Comparison of ENCODE assay signal across 31 cellular contexts in genomic region chr3:145620486-145620885, GRCh38.
DNase-seq lines count a peak whose midpoint lies in the region; ATAC-seq and TF ChIP-seq lines count a peak whose summit lies in the region.
"Had no signal": no experiment of that assay in that cellular context is flagged by ENCODE, and none has a peak within 500 bp of the region (broad histone marks: within the 10 kb centered on the region; RNA-seq: fewer than 3 reads in every experiment).

No MANE protein-coding gene starts in this region.

- no peak overlapping the region for H2BK12ac ChIP-seq in neuronal stem cell (ENCODE audit: low read length)

- TF ChIP-seq CTCF in OCI-LY7 (conservative IDR thresholded peaks at IDR 0.05; ENCODE audit: low read length) (no peak), neural cell (IDR thresholded peaks at IDR 0.05; ENCODE audit: poor library complexity, severe bottlenecking) (no peak), psoas muscle (IDR thresholded peaks at IDR 0.05) (no peak)

- CTCF ChIA-PET in OCI-LY7 (lab: Charles Lee; ENCODE audit: unreplicated experiment) = no interaction called here

- H3K4me2 ChIP-seq in OCI-LY7 (ENCODE audit: low read length) = 0 out of 2 replicates have a peak overlapping the region, but pooled peaks have one; percentile 1
- no peak overlapping the region for H3K4me2 ChIP-seq in neural cell (ENCODE audit: low read length)
- no peak overlapping the region for H3K4me2 ChIP-seq in neuronal stem cell (ENCODE audit: insufficient read depth, low read length, poor library complexity, severe bottlenecking)
- H3K4me2 ChIP-seq: A549; BLaER1; BLaER1 treated with 17β-estradiol and CSF1 and Interleukin-3, amounts not matched to agents 10 nM and 100 nM had no signal

- H3K27ac ChIP-seq in OCI-LY7 (ENCODE audit: low read depth, low read length, poor library complexity, severe bottlenecking) (no peak overlapping the region), neural cell (ENCODE audit: low read length) (no peak overlapping the region), neuronal stem cell (replicated peaks; ENCODE audit: low read length) (no peak overlapping the region), psoas muscle (no peak overlapping the region)
- H3K27ac ChIP-seq: 22Rv1; A549; BLaER1; BLaER1 treated with 17β-estradiol and CSF1 and Interleukin-3, amounts not matched to agents 10 nM and 100 nM; C4-2B had no signal

- H3K23ac ChIP-seq in neuronal stem cell (ENCODE audit: low read depth, low read length, poor library complexity) = no peak overlapping the region

- peak; percentile 96 for TF ChIP-seq EP300 in neural cell (conservative IDR thresholded peaks at IDR 0.05; ENCODE audit: poor library complexity, severe bottlenecking)

- DNase-seq in OCI-LY7 (ENCODE audit: low spot score) (no peak), neuronal stem cell (ENCODE audit: low spot score) (no peak), psoas muscle (no peak)
- DNase-seq: 8988T; ACHN; AML-193; BE2C; C1 segment of cervical spinal cord; Caco-2; Calu3; CD4-positive, alpha-beta memory T cell; CD4-positive, alpha-beta T cell; CD4-positive, CD25-positive, alpha-beta regulatory T cell; CD8-positive, alpha-beta memory T cell; CD8-positive, alpha-beta T cell; COR-L47; DMS 273 treated with DMSO at 0.1 percent for 48 hours; DMS153; DMS53; DMS79; DMS79 treated with DMSO at 0.1 percent for 48 hours; DND-41; EL had no signal

- H3F3A ChIP-seq in neural cell (ENCODE audit: insufficient read depth, low read length, poor library complexity, severe bottlenecking) = no peaks in the 10 kb centered on the region

- H2BK120ac ChIP-seq in neuronal stem cell (ENCODE audit: low read depth, low read length) = no peak overlapping the region

- H4K8ac ChIP-seq in neuronal stem cell (ENCODE audit: low read depth, low read length) = no peak overlapping the region

- no peak overlapping the region for H4K91ac ChIP-seq in neuronal stem cell (ENCODE audit: low read depth, low read length, poor library complexity)

- H3K9ac ChIP-seq in neural cell (ENCODE audit: low read length) (no peak overlapping the region), neuronal stem cell (ENCODE audit: low read depth, low read length, poor library complexity) (no peak overlapping the region)
- H3K9ac ChIP-seq: BLaER1; BLaER1 treated with 17β-estradiol and CSF1 and Interleukin-3, amounts not matched to agents 10 nM and 100 nM had no signal

- H3K9me2 ChIP-seq in OCI-LY7 (ENCODE audit: insufficient read depth, low read length) (no peaks in the 10 kb centered on the region), neural cell (ENCODE audit: insufficient read depth, low read length) (no peaks in the 10 kb centered on the region)

- no peak overlapping the region for H3K18ac ChIP-seq in neuronal stem cell (ENCODE audit: low read length)

- H3K79me1 ChIP-seq in neuronal stem cell (ENCODE audit: low read depth, low read length) = no peaks in the 10 kb centered on the region

- H3K27me3 ChIP-seq in neural cell (ENCODE audit: insufficient read depth, low read depth, low read length) = no peaks in the 10 kb centered on the region
- H3K27me3 ChIP-seq in neuronal stem cell (ENCODE audit: control insufficient read depth in 3 of 3, insufficient read depth in 3 of 3, low read depth in 1 of 3, low read length in 3 of 3) = no peaks in the 10 kb centered on the region
- H3K27me3 ChIP-seq in psoas muscle (ENCODE audit: insufficient read depth in 3 of 3, low read length in 2 of 3) = peaks cover 0 to 2% (median 0%) of the 10 kb centered on the region in 3 donors
- H3K27me3 ChIP-seq: BE2C; BLaER1; BLaER1 treated with 17β-estradiol and CSF1 and Interleukin-3, amounts not matched to agents 10 nM and 100 nM had no signal

- H3K4ac ChIP-seq in neuronal stem cell (ENCODE audit: low read length) = no peak overlapping the region

- POLR2A ChIA-PET in OCI-LY7 (lab: Charles Lee) = interaction anchor here (0.7 to 3.1 kb wide), 5 partner anchors 9 to 840 kb away, joined by 3 to 23 read pairs (median 8); no protein-coding TSS in a partner anchor

- no peak overlapping the region for H2AK5ac ChIP-seq in neuronal stem cell (ENCODE audit: low read depth, low read length)

- no peak overlapping the region for H3K14ac ChIP-seq in neuronal stem cell (ENCODE audit: low read length)

- H3K79me2 ChIP-seq in OCI-LY7 (ENCODE audit: insufficient read depth, low read depth, low read length) (no peaks in the 10 kb centered on the region), neural cell (replicated peaks; ENCODE audit: insufficient read depth, low read length) (no peaks in the 10 kb centered on the region)

- TF ChIP-seq RAD21 in neural cell (conservative IDR thresholded peaks at IDR 0.05) = no peak

- no TSS peak for BruUV-seq in OCI-LY7 (replicated peaks; lab: Mats Ljungman, UMichigan)

- H3K36me3 ChIP-seq in OCI-LY7 (ENCODE audit: insufficient read depth, low read length) = no peaks in the 10 kb centered on the region
- no peaks in the 10 kb centered on the region for H3K36me3 ChIP-seq in neural cell (ENCODE audit: insufficient read depth, low read length)
- no peaks in the 10 kb centered on the region for H3K36me3 ChIP-seq in neuronal stem cell (replicated peaks in 1 of 2; ENCODE audit: control insufficient read depth in 2 of 2, insufficient read depth in 2 of 2, low read length in 2 of 2)
- no peaks in the 10 kb centered on the region for H3K36me3 ChIP-seq in psoas muscle (ENCODE audit: insufficient read depth in 1 of 2, low read depth in 1 of 2)
- H3K36me3 ChIP-seq: BE2C; BLaER1; BLaER1 treated with 17β-estradiol and CSF1 and Interleukin-3, amounts not matched to agents 10 nM and 100 nM had no signal

- H3K9me3 ChIP-seq in OCI-LY7 (ENCODE audit: low read length) (no peaks in the 10 kb centered on the region), neural cell (ENCODE audit: low read length) (no peaks in the 10 kb centered on the region), neuronal stem cell (replicated peaks in 1 of 2; ENCODE audit: control insufficient read depth in 2 of 2, insufficient read depth in 1 of 2, low read depth in 1 of 2, low read length in 2 of 2) (no peaks in the 10 kb centered on the region), psoas muscle (no peaks in the 10 kb centered on the region)
- H3K9me3 ChIP-seq: A549, BE2C, Caco-2 had no signal

- H4K20me1 ChIP-seq in OCI-LY7 (ENCODE audit: insufficient read depth, low read length) (no peaks in the 10 kb centered on the region), neural cell (ENCODE audit: insufficient read depth) (no peaks in the 10 kb centered on the region)
- H4K20me1 ChIP-seq: BLaER1; BLaER1 treated with 17β-estradiol and CSF1 and Interleukin-3, amounts not matched to agents 10 nM and 100 nM had no signal

- no peak for ATAC-seq in GM18511 (IDR thresholded peaks at IDR 0.05; ENCODE audit: unreplicated experiment)
- ATAC-seq in psoas muscle = no peak
- no peak for ATAC-seq in GM19467 (IDR thresholded peaks at IDR 0.05; ENCODE audit: unreplicated experiment)
- ATAC-seq: A549; CD8-positive, alpha-beta T cell had no signal

- peak overlapping the region; percentile 64; the same call in 1 of the 2 replicates for H2AFZ ChIP-seq in OCI-LY7 (ENCODE audit: low read length)
- H2AFZ ChIP-seq in neural cell (ENCODE audit: low read depth, low read length) = no peak overlapping the region
- peak overlapping the region; percentile 25 for H2AFZ ChIP-seq in neuronal stem cell (ENCODE audit: low read length)

- no peak overlapping the region for H2BK15ac ChIP-seq in neuronal stem cell (ENCODE audit: low read length)

- intact Hi-C loops in OCI-LY7 (cut with micrococcal nuclease; ENCODE audit: unreplicated experiment) (no loop called here), psoas muscle (cut with DNase I) (no loop called here)

- H3K4me3 ChIP-seq in OCI-LY7 (ENCODE audit: low read depth, low read length, poor library complexity, severe bottlenecking) = no peak overlapping the region
- H3K4me3 ChIP-seq in neural cell (ENCODE audit: low read length) = no peak overlapping the region
- no peak overlapping the region for H3K4me3 ChIP-seq in neuronal stem cell (ENCODE audit: low read length in 2 of 2)
- no peak overlapping the region for H3K4me3 ChIP-seq in psoas muscle
- H3K4me3 ChIP-seq: A549; BLaER1; BLaER1 treated with 17β-estradiol and CSF1 and Interleukin-3, amounts not matched to agents 10 nM and 100 nM had no signal

- peaks cover 45% of the 10 kb centered on the region for H3K4me1 ChIP-seq in OCI-LY7 (ENCODE audit: insufficient read depth, low read length, poor library complexity, severe bottlenecking)
- peaks cover 0 to 11% of the 10 kb centered on the region in 2 donors for H3K4me1 ChIP-seq in neuronal stem cell (ENCODE audit: control insufficient read depth in 2 of 2, insufficient read depth in 1 of 2, low read depth in 1 of 2, low read length in 2 of 2)
- H3K4me1 ChIP-seq in psoas muscle = no peaks in the 10 kb centered on the region
- H3K4me1 ChIP-seq: A549; BE2C; BLaER1; BLaER1 treated with 17β-estradiol and CSF1 and Interleukin-3, amounts not matched to agents 10 nM and 100 nM; Caco-2 had no signal

- no peak overlapping the region for H2BK5ac ChIP-seq in neuronal stem cell (ENCODE audit: low read length)

TF ChIP-seq in neural cell, 6 proteins besides CTCF, POLR2A, EP300 and RAD21 (continues in another document):
- TF ChIP-seq SMC3 (conservative IDR thresholded peaks at IDR 0.05; ENCODE audit: poor library complexity) (no peak), POLR2AphosphoS5 (IDR thresholded peaks at IDR 0.05) (peak; percentile 90)
- TF ChIP-seq, protein P1, sequence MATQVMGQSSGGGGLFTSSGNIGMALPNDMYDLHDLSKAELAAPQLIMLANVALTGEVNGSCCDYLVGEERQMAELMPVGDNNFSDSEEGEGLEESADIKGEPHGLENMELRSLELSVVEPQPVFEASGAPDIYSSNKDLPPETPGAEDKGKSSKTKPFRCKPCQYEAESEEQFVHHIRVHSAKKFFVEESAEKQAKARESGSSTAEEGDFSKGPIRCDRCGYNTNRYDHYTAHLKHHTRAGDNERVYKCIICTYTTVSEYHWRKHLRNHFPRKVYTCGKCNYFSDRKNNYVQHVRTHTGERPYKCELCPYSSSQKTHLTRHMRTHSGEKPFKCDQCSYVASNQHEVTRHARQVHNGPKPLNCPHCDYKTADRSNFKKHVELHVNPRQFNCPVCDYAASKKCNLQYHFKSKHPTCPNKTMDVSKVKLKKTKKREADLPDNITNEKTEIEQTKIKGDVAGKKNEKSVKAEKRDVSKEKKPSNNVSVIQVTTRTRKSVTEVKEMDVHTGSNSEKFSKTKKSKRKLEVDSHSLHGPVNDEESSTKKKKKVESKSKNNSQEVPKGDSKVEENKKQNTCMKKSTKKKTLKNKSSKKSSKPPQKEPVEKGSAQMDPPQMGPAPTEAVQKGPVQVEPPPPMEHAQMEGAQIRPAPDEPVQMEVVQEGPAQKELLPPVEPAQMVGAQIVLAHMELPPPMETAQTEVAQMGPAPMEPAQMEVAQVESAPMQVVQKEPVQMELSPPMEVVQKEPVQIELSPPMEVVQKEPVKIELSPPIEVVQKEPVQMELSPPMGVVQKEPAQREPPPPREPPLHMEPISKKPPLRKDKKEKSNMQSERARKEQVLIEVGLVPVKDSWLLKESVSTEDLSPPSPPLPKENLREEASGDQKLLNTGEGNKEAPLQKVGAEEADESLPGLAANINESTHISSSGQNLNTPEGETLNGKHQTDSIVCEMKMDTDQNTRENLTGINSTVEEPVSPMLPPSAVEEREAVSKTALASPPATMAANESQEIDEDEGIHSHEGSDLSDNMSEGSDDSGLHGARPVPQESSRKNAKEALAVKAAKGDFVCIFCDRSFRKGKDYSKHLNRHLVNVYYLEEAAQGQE (IDR thresholded peaks at IDR 0.05; ENCODE audit: borderline replicate concordance) = peak; percentile 73
